In the genomic region with DNA sequence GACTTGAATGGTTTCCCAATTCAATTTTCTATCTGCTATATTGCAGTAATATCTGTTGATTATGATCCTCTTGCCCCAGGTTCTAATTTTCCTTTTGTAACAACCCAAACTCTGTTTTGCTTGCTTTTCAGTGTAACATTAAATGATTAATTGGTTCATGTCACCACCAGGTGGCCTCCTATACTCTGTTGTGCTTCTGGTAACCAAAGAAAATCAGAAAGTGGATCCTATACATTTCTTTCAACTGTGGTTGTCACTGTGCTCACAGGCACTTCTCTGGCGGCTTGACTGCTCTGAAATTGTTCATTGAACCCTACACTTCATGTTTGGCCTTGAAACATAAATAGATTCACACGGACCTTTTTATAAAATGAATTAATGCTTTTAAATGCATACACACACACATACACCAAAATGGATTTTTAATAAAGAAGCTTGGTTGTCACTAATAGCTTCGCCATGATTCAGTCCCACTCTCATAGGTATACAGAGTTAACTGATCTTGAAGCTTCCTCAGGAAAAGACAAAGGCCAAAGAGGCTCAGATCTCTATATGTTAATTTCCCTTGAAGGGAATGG, we compare ENCODE assay signal across 9 cellular contexts.
DNase-seq lines count a peak whose midpoint lies in the region; ATAC-seq and TF ChIP-seq lines count a peak whose summit lies in the region.
"Had no signal": no experiment of that assay in that cellular context is flagged by ENCODE, and none has a peak within 500 bp of the region (broad histone marks: within the 10 kb centered on the region; RNA-seq: fewer than 3 reads in every experiment).

No MANE protein-coding gene starts in this region.

- in situ Hi-C loops in GM23248 (cut with MboI), result loop anchor here (10.0 to 25.0 kb wide), 2 partner anchors 116 to 1076 kb away; no protein-coding TSS in a partner anchor

- H3K4me2 ChIP-seq in GM23248 (ENCODE audit: unreplicated experiment), result peak overlapping the region; percentile 46

- no peaks in the 10 kb centered on the region for H3K9me3 ChIP-seq in GM23248 (ENCODE audit: low read depth)
- H3K9me3 ChIP-seq: neutrophil had no signal

- H3K4me1 Mint-ChIP-seq in activated CD8-positive, alpha-beta T cell treated with anti-CD3 and anti-CD28 coated beads for 36 hours (ENCODE audit: low read depth), result no peaks in the 10 kb centered on the region

- H3K9ac ChIP-seq in GM23248, result no peak overlapping the region

- H3K9me3 Mint-ChIP-seq in activated CD8-positive, alpha-beta T cell treated with anti-CD3 and anti-CD28 coated beads for 36 hours, result no peaks in the 10 kb centered on the region

- peak; percentile 52 for TF ChIP-seq CTCF in activated CD8-positive, alpha-beta T cell treated with anti-CD3 and anti-CD28 coated beads for 36 hours (IDR thresholded peaks at IDR 0.05)

- H3F3A ChIP-seq in GM23248 (ENCODE audit: insufficient read depth), result peaks cover 6% of the 10 kb centered on the region; the same call in 1 of the 2 replicates

- no peaks in the 10 kb centered on the region for H3K9me2 ChIP-seq in GM23248 (ENCODE audit: insufficient read depth)

- CTCF ChIA-PET in activated CD8-positive, alpha-beta T cell treated with anti-CD3 and anti-CD28 coated beads for 36 hours (lab: Charles Lee), result interaction anchor here (0.6 kb wide), 1 partner anchor 1081 kb away, joined by 4 read pairs; no protein-coding TSS in a partner anchor

- H3K27me3 Mint-ChIP-seq in activated CD8-positive, alpha-beta T cell treated with anti-CD3 and anti-CD28 coated beads for 36 hours, result no peaks in the 10 kb centered on the region

- POLR2A ChIA-PET in activated CD8-positive, alpha-beta T cell treated with anti-CD3 and anti-CD28 coated beads for 36 hours (lab: Charles Lee), result no interaction called here

- no peak overlapping the region; the same call in 1 of the 2 replicates for H2AFZ ChIP-seq in GM23248

- no peak overlapping the region for H3K4me3 ChIP-seq in GM23248

- no peak overlapping the region for H3K27ac Mint-ChIP-seq in activated CD8-positive, alpha-beta T cell treated with anti-CD3 and anti-CD28 coated beads for 36 hours

- no peaks in the 10 kb centered on the region for H4K20me1 ChIP-seq in GM23248 (ENCODE audit: insufficient read depth)

- no peaks in the 10 kb centered on the region for H3K36me3 ChIP-seq in GM23248 (ENCODE audit: low read depth)
- H3K36me3 ChIP-seq: neutrophil had no signal

- no peak for ATAC-seq in activated CD8-positive, alpha-beta T cell treated with anti-CD3 and anti-CD28 coated beads for 36 hours
- ATAC-seq in left ventricle myocardium superior, result peak; percentile 16
- ATAC-seq in GM18498 (IDR thresholded peaks at IDR 0.05; ENCODE audit: unreplicated experiment), result no peak
- no peak for ATAC-seq in HG02610 (IDR thresholded peaks at IDR 0.05; ENCODE audit: unreplicated experiment)

- DNase-seq in DMS153 treated with DMSO at 0.1 percent for 48 hours (lab: John Stamatoyannopoulos, UW; ENCODE audit: unreplicated experiment) (peak; percentile 70), GM23248 (peak; percentile 68), NCI-H187 treated with DMSO at 0.1 percent for 48 hours (lab: John Stamatoyannopoulos, UW) (peak; percentile 36), left ventricle myocardium superior (no peak), stromal cell of bone marrow (ENCODE audit: low read depth) (peak; percentile 28)
- DNase-seq in activated CD8-positive, alpha-beta T cell treated with anti-CD3 and anti-CD28 coated beads for 36 hours, result peak; percentile 17

- no peaks in the 10 kb centered on the region for H3K27me3 ChIP-seq in GM23248 (replicated peaks; ENCODE audit: insufficient read depth)
- H3K27me3 ChIP-seq: neutrophil had no signal

- H3K27ac ChIP-seq in GM23248, result no peak overlapping the region
- H3K27ac ChIP-seq: neutrophil had no signal

- H3K4me1 ChIP-seq in GM23248 (ENCODE audit: insufficient read depth), result peaks cover 27% of the 10 kb centered on the region

- no peaks in the 10 kb centered on the region for H3K79me2 ChIP-seq in GM23248 (ENCODE audit: insufficient read depth)

- WGBS in GM23248 (ENCODE audit: low coverage in 1 of 2, low lambda C conversion rate in 2 of 2, missing lambda C conversion rate in 2 of 2), 2 experiments, result 68 to 82% methylated on average over 3 of the region's 3 CpGs

- intact Hi-C loops in activated CD8-positive, alpha-beta T cell treated with anti-CD3 and anti-CD28 coated beads for 36 hours (cut with micrococcal nuclease), result loop anchor here (10.0 kb wide), 1 partner anchor 1084 kb away; no protein-coding TSS in a partner anchor
- intact Hi-C loops in left ventricle myocardium superior (cut with micrococcal nuclease), result loop anchor here (5.0 kb wide), 1 partner anchor 286 kb away; no protein-coding TSS in a partner anchor

- H3K36me3 Mint-ChIP-seq in activated CD8-positive, alpha-beta T cell treated with anti-CD3 and anti-CD28 coated beads for 36 hours (ENCODE audit: low read depth), result no peaks in the 10 kb centered on the region

- no peak overlapping the region for H3K4me3 Mint-ChIP-seq in activated CD8-positive, alpha-beta T cell treated with anti-CD3 and anti-CD28 coated beads for 36 hours
